31 cellular contexts compared by ENCODE assay signal in genomic region chr14:76380991-76381390, GRCh38. TPM values are rescaled to one million over a fixed set of nuclear protein-coding genes. Genes with fewer than 3 reads are reported as not detected.
"Had no signal": no experiment of that assay in that cellular context is flagged by ENCODE, and none has a peak within 500 bp of the region (broad histone marks: within the 10 kb centered on the region; RNA-seq: fewer than 3 reads in every experiment).

No MANE protein-coding gene starts in this region.

- DNase-seq: activated B cell treated with CpG ODN at 0.5 μM for 24 hours; activated CD4-positive, alpha-beta memory T cell treated with anti-CD3 and anti-CD28 coated beads for 36 hours; activated CD4-positive, alpha-beta T cell treated with anti-CD3 and anti-CD28 coated beads for 4 hours; activated CD4-positive, alpha-beta T cell treated with anti-CD3 and anti-CD28 coated beads, Interleukin-2, amount 10 ng/mL, durations not matched to agents 24 days and 14 days; activated CD4-positive, alpha-beta T cell treated with anti-CD3 and anti-CD28 coated beads, Interleukin-2, amount 50 U/mL, for 1 hour; activated CD4-positive, alpha-beta T cell treated with anti-CD3 and anti-CD28 coated beads, Interleukin-2, amount 50 U/mL, for 4 hours; activated CD4-positive, CD25-positive, alpha-beta regulatory T cell treated with anti-CD3 and anti-CD28 coated beads, Interleukin-2, amount 50 U/mL, for 72 hours; activated CD8-positive, alpha-beta memory T cell treated with anti-CD3 and anti-CD28 coated beads, Interleukin-2, amount 50 U/mL, for 4 hours; activated CD8-positive, alpha-beta T cell treated with anti-CD3 and anti-CD28 coated beads for 36 hours; activated effector memory CD4-positive, alpha-beta T cell treated with anti-CD3 and anti-CD28 coated beads, Interleukin-2, amount 50 U/mL, for 16 hours; activated gamma-delta T cell treated with Interleukin-2 at 50 U/mL for 16 hours; activated naive CD4-positive, alpha-beta T cell; activated naive CD4-positive, alpha-beta T cell treated with anti-CD3 and anti-CD28 coated beads for 36 hours; activated naive CD4-positive, alpha-beta T cell treated with anti-CD3 and anti-CD28 coated beads, Interleukin-2, amount 50 U/mL, for 16 hours; activated naive CD8-positive, alpha-beta T cell treated with anti-CD3 and anti-CD28 coated beads for 36 hours; activated T-cell treated with anti-CD3 and anti-CD28 coated beads for 4 hours; activated T-cell treated with anti-CD3 and anti-CD28 coated beads, Interleukin-2, amount 50 U/mL, for 1 hour; activated T-cell treated with anti-CD3 and anti-CD28 coated beads, Interleukin-2, amount 50 U/mL, for 4 hours; activated T-cell treated with anti-CD3 and anti-CD28 coated beads, Interleukin-2, amount 50 U/mL, for 72 hours; adrenal gland; amniotic stem cell; aorta; brain microvascular endothelial cell; caudate nucleus; cerebellar nuclear complex; T-helper 1 cell; T-helper 2 cell; T-helper 9 cell had no signal

- ATAC-seq: activated CD8-positive, alpha-beta T cell treated with anti-CD3 and anti-CD28 coated beads for 36 hours; activated naive CD4-positive, alpha-beta T cell treated with anti-CD3 and anti-CD28 coated beads, Interleukin-2, amount 50 U/mL, for 72 hours; activated T-cell treated with anti-CD3 and anti-CD28 coated beads, Interleukin-2, amount 50 U/mL, for 4 hours; activated T-cell treated with anti-CD3 and anti-CD28 coated beads, Interleukin-2, amount 50 U/mL, for 72 hours; activated T-helper 17 cell treated with anti-CD3 and anti-CD28 coated beads, Interleukin-2, amount 50 U/mL, for 72 hours had no signal

RNA-seq across cellular contexts. Expression of gene ESRRB, which starts 5.1 kb away (rescaled TPM):
- total RNA-seq: activated CD8-positive, alpha-beta memory T cell treated with anti-CD3 and anti-CD28 coated beads for 36 hours; activated naive CD4-positive, alpha-beta T cell treated with anti-CD3 and anti-CD28 coated beads for 36 hours; activated naive CD8-positive, alpha-beta T cell treated with anti-CD3 and anti-CD28 coated beads for 36 hours had no signal
